In the genomic region with DNA sequence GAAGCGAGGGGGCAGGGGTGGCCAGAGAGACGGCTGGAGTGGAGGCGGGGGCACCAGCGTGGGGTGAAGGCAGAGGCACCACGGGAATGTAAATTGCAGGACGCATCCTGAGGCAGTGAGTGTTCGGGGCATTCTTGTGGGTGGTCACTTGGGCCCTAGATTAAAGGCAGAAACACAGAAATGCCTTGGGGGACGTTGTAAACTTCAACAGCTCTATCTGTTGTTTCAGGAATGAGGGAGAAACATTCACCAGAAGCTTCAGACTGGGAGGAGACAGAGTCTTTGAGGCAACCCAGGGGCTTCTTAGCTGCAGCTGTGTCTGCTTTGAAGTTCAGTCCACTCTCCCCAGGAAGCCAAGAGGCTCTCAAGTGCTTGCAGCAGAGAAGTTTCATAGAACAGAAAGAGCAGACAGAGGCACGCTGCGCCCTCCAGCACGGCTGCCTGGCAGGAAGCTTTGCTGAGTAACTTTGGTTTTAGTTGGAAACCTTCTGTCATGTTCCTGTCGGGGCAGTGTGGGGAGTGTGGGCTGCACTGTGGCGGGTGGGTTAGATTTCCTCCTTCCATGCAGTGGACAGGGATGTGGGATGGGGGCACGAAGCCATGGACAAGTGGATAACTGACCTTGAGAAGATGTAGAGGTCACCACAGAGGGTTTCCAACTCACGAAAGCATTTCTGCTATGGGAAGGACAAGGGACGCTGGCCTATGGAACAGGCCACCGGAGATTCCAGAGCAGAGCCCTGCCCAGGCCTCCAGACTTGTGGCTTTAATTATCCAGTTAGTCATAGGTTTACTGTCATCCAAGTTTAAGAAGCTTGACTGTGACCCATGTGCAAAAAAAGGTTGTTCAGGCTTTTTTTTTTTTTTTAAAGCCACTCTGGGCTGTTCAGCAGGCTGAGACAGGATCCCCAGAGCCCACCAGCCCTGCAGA, we compare ENCODE assay signal across 8 cellular contexts.
DNase-seq lines count a peak whose midpoint lies in the region; ATAC-seq and TF ChIP-seq lines count a peak whose summit lies in the region.

No MANE protein-coding gene starts in this region.

- H3K9ac ChIP-seq in iPS-15b (ENCODE audit: low read depth, low read length), result peak overlapping the region; percentile 3

- CTCF ChIA-PET in CD4-positive, alpha-beta T cell (lab: Charles Lee), result interaction anchor here (0.5 to 6.3 kb wide), 14 partner anchors 27 to 148 kb away, joined by 3 to 44 read pairs (median 3); a partner anchor contains a TSS

- H3K4me1 ChIP-seq in iPS-15b (ENCODE audit: control insufficient read depth, insufficient read depth, low read length), result peaks cover 19% of the 10 kb centered on the region

- no peaks in the 10 kb centered on the region for H3K27me3 Mint-ChIP-seq in CD4-positive, alpha-beta T cell
- H3K27me3 Mint-ChIP-seq in T-helper 2 cell treated with Interferon-gamma antibody and Interleukin-4, amounts not matched to agents 5 μg/mL and 100 μg/mL, for 36 hours (ENCODE audit: low read depth), result no peaks in the 10 kb centered on the region

- no peaks in the 10 kb centered on the region for H3K9me3 ChIP-seq in CD4-positive, alpha-beta T cell (ENCODE audit: control insufficient read depth, low read length)
- H3K9me3 ChIP-seq in iPS-15b (ENCODE audit: control insufficient read depth, insufficient read depth, low read length), result no peaks in the 10 kb centered on the region

- no peak for TF ChIP-seq CTCF in CD4-positive, alpha-beta T cell (IDR thresholded peaks at IDR 0.05)

- H3K4me1 Mint-ChIP-seq in CD4-positive, alpha-beta T cell (ENCODE audit: low read depth), result peaks cover 59% of the 10 kb centered on the region
- peaks cover 62% of the 10 kb centered on the region for H3K4me1 Mint-ChIP-seq in T-helper 2 cell treated with Interferon-gamma antibody and Interleukin-4, amounts not matched to agents 5 μg/mL and 100 μg/mL, for 36 hours (ENCODE audit: low read depth)

- H3K36me3 Mint-ChIP-seq in CD4-positive, alpha-beta T cell (ENCODE audit: low read depth), result no peaks in the 10 kb centered on the region
- peaks cover 9% of the 10 kb centered on the region for H3K36me3 Mint-ChIP-seq in T-helper 2 cell treated with Interferon-gamma antibody and Interleukin-4, amounts not matched to agents 5 μg/mL and 100 μg/mL, for 36 hours (ENCODE audit: low read depth)

- peak overlapping the region; percentile 95 for H3K27ac ChIP-seq in CD4-positive, alpha-beta T cell (ENCODE audit: low read depth, low read length)

- peak; percentile 47 to 75 (median 66) for DNase-seq in CD4-positive, alpha-beta T cell
- DNase-seq in T-helper 2 cell treated with Interferon-gamma antibody and Interleukin-4, amounts not matched to agents 5 μg/mL and 100 μg/mL, for 36 hours (ENCODE audit: low spot score), result peak; percentile 86
- DNase-seq in amniotic stem cell (lab: John Stamatoyannopoulos, UW) (peak; percentile 58), SK-N-DZ (ENCODE audit: low spot score) (no peak)
- DNase-seq in stimulated activated CD4-positive, alpha-beta T cell treated with anti-CD3 and anti-CD28 coated beads, Interleukin-15, amount 100 ng/mL, for 24 hours, result peak; percentile 86

- no peaks in the 10 kb centered on the region for H3K9me3 Mint-ChIP-seq in CD4-positive, alpha-beta T cell
- H3K9me3 Mint-ChIP-seq in T-helper 2 cell treated with Interferon-gamma antibody and Interleukin-4, amounts not matched to agents 5 μg/mL and 100 μg/mL, for 36 hours, result no peaks in the 10 kb centered on the region

- H3K27me3 ChIP-seq in CD4-positive, alpha-beta T cell (ENCODE audit: control insufficient read depth, insufficient read depth, low read length), result no peaks in the 10 kb centered on the region
- H3K27me3 ChIP-seq in iPS-15b (ENCODE audit: control insufficient read depth, insufficient read depth, low read length), result peaks cover 34% of the 10 kb centered on the region

- no peaks in the 10 kb centered on the region for H3K36me3 ChIP-seq in iPS-15b (ENCODE audit: control insufficient read depth, insufficient read depth, low read length)

- ATAC-seq in CD4-positive, alpha-beta T cell (ENCODE audit: poor library complexity), result peak; percentile 31
- ATAC-seq in HG02798 (IDR thresholded peaks at IDR 0.05; ENCODE audit: poor library complexity, unreplicated experiment), result peak; percentile 14
- ATAC-seq in HG02623 (IDR thresholded peaks at IDR 0.05; ENCODE audit: unreplicated experiment), result no peak

- POLR2A ChIA-PET in CD4-positive, alpha-beta T cell (lab: Charles Lee), result interaction anchor here (0.6 to 6.9 kb wide), 26 partner anchors 10 to 366 kb away, joined by 3 to 208 read pairs (median 6); a partner anchor contains a TSS

- intact Hi-C loops in CD4-positive, alpha-beta T cell (cut with DNase I, micrococcal nuclease), result loop anchor here (1.0 to 5.0 kb wide), 10 partner anchors 23 to 138 kb away; no protein-coding TSS in a partner anchor

- peak overlapping the region; percentile 95 for H3K27ac Mint-ChIP-seq in CD4-positive, alpha-beta T cell
- peak overlapping the region; percentile 99 for H3K27ac Mint-ChIP-seq in T-helper 2 cell treated with Interferon-gamma antibody and Interleukin-4, amounts not matched to agents 5 μg/mL and 100 μg/mL, for 36 hours

- H3K4me3 Mint-ChIP-seq in CD4-positive, alpha-beta T cell, result peak overlapping the region; percentile 87
- H3K4me3 Mint-ChIP-seq in T-helper 2 cell treated with Interferon-gamma antibody and Interleukin-4, amounts not matched to agents 5 μg/mL and 100 μg/mL, for 36 hours, result peak overlapping the region; percentile 82

- H3K4me3 ChIP-seq in iPS-15b (ENCODE audit: low read depth, low read length), result peak overlapping the region; percentile 8
